Comparison of ENCODE assay signal across 25 cellular contexts in the genomic region with DNA sequence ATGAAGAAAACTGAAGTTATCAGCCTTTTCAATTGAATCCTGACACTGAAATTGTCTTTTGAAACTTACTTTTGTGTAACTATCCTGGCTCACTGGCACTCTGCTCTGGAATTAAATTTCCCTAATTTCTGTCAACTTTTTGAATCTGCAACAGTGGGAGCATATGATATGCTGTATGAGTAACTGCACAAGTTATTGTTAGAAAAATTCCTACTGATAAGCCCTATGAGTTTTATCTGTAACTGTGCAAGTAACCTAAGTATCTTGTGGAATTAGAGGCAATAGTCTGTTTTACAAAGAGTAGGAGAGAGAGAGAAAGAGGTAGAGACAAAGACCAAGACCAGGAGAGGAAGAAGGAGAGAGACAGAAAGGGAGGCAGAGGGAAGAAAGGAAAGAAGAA. TPM values are rescaled to one million over a fixed set of nuclear protein-coding genes. Genes with fewer than 3 reads are reported as not detected.
"Had no signal": no experiment of that assay in that cellular context is flagged by ENCODE, and none has a peak within 500 bp of the region (broad histone marks: within the 10 kb centered on the region; RNA-seq: fewer than 3 reads in every experiment).

No MANE protein-coding gene starts in this region.

- H3K36me3 ChIP-seq: colonic mucosa, heart left ventricle, left ventricle myocardium inferior, lower lobe of right lung, neural progenitor cell, ovary, tibial nerve, upper lobe of right lung, vagina had no signal

- FAIRE-seq: endothelial cell of umbilical vein, frontal cortex, small intestine had no signal

- H3K36me3 Mint-ChIP-seq: memory B cell, neural progenitor cell had no signal

- H3K9me3 Mint-ChIP-seq: natural killer cell treated with Interleukin-12 subunit alpha and Interleukin-12 subunit beta and Interleukin-15 and Interleukin-18, amount 100 ng/mL, for 72 hours; neural progenitor cell had no signal

- H3K4me3 Mint-ChIP-seq: memory B cell; natural killer cell treated with Interleukin-12 subunit alpha and Interleukin-12 subunit beta and Interleukin-15 and Interleukin-18, amount 100 ng/mL, for 72 hours; neural progenitor cell had no signal

- H3K4me1 ChIP-seq: colonic mucosa, heart left ventricle, left ventricle myocardium inferior, lower lobe of right lung, neural progenitor cell, testis, tibial nerve, upper lobe of right lung, vagina had no signal

- H3K9me3 ChIP-seq: colonic mucosa, heart left ventricle, left ventricle myocardium inferior, lower lobe of right lung, ovary, testis, tibial nerve, upper lobe of right lung, vagina had no signal

- H3K4me1 Mint-ChIP-seq: neural progenitor cell had no signal

- H3K4me2 ChIP-seq: neural progenitor cell had no signal

- H3K27ac Mint-ChIP-seq: memory B cell; natural killer cell treated with Interleukin-12 subunit alpha and Interleukin-12 subunit beta and Interleukin-15 and Interleukin-18, amount 100 ng/mL, for 72 hours; neural progenitor cell had no signal

- H2AFZ ChIP-seq: neural progenitor cell had no signal

- H3K4me3 ChIP-seq: colonic mucosa, heart left ventricle, left ventricle myocardium inferior, lower lobe of right lung, neural progenitor cell, ovary, testis, tibial nerve, upper lobe of right lung, vagina had no signal

- H3K9ac ChIP-seq: neural progenitor cell had no signal

- H3K27ac ChIP-seq: colonic mucosa, heart left ventricle, left ventricle myocardium inferior, lower lobe of right lung, neural progenitor cell, ovary, testis, tibial nerve, upper lobe of right lung, vagina had no signal

- DNase-seq: colonic mucosa; dermis blood vessel endothelial cell; erythroblast; heart left ventricle; hypothalamus; islet precursor cell; left ventricle myocardium inferior; lower lobe of right lung; midbrain; nucleus accumbens; ovary; right cardiac atrium; small intestine; stimulated activated CD4-positive, alpha-beta T cell treated with anti-CD3 and anti-CD28 coated beads, Interleukin-12 subunit alpha, Interleukin-12 subunit beta, amount 100 ng/mL, for 4 hours; stimulated activated naive CD8-positive, alpha-beta T cell treated with anti-CD3 and anti-CD28 coated beads, Interleukin-15, Interleukin-2, amounts not matched to agents 100 U/mL and 50 U/mL, for 24 hours; testis; upper lobe of right lung had no signal

- H3K27me3 ChIP-seq: colonic mucosa, heart left ventricle, neural progenitor cell, ovary, testis, tibial nerve, upper lobe of right lung, vagina had no signal

- ATAC-seq: heart left ventricle; lower lobe of right lung; natural killer cell treated with Interleukin-12 subunit alpha and Interleukin-12 subunit beta and Interleukin-15 and Interleukin-18, amount 100 ng/mL, for 72 hours; right cardiac atrium; stimulated activated naive CD8-positive, alpha-beta T cell treated with anti-CD3 and anti-CD28 coated beads, Interleukin-15, Interleukin-2, amounts not matched to agents 100 U/mL and 50 U/mL, for 24 hours; upper lobe of right lung had no signal

RNA-seq across cellular contexts. Expression of gene HPGD, which starts 9.2 kb away (rescaled TPM):
- total RNA-seq: endothelial cell of umbilical vein, glomerular endothelial cell had no signal
- polyA plus RNA-seq: endothelial cell of umbilical vein had no signal
